ENCODE assay signal across 8 cellular contexts in the genomic region with DNA sequence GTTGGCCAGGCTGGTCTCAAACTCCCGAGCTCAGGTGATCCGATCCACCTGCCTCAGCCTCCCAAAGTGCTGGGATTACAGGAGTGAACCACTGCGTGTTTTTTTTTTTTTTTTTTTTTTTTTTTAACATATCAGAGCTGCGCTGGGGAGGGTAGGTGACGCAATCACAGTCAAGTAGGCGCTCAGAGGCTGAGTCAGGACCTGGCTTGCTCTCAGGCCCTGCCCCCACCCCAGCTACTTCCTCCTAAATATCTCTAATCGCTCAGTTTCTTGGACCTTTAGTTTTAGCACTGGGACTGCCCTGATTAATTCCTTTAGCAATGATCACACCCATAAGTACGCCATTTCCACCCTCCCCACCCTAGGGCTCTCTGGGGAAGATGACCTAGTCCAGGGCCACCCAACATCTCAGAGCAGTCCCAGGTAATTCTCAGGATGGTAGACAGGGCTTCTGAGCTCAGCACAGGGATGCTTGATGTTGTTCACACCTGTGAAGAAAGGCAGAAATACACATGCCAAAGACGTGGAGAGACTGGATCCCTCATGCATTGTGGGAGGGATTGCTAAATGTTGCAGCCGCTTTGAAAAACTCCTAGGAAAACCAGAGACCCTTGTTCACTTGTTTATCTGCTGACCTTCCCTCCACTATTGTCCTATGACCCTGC. TPM values are rescaled to one million over a fixed set of nuclear protein-coding genes. Genes with fewer than 3 reads are reported as not detected.
DNase-seq lines count a peak whose midpoint lies in the region; ATAC-seq and TF ChIP-seq lines count a peak whose summit lies in the region.

No MANE protein-coding gene starts in this region.

- ATAC-seq in foreskin keratinocyte (peak; percentile 84), GM18861 (IDR thresholded peaks at IDR 0.05; ENCODE audit: unreplicated experiment) (no peak)

- DNase-seq in AML-193 (lab: John Stamatoyannopoulos, UW): peak; percentile 57 to 71
- peak; percentile 14 for DNase-seq in NCI-H2171 treated with DMSO at 0.1 percent for 48 hours (lab: John Stamatoyannopoulos, UW)
- peak; percentile 24 for DNase-seq in activated T-cell treated with anti-CD3 and anti-CD28 coated beads for 4 hours
- peak; percentile 32 to 67 for DNase-seq in foreskin keratinocyte
- peak; percentile 10 for DNase-seq in smooth muscle cell of the brain vasculature (ENCODE audit: low read depth, low spot score)
- DNase-seq in HuH-7 (ENCODE audit: low spot score): no peak
- no peak for DNase-seq in NCI-H774 (lab: John Stamatoyannopoulos, UW)

- no peak overlapping the region for H3K27ac ChIP-seq in foreskin keratinocyte

- no peak for TF ChIP-seq CTCF in foreskin keratinocyte (conservative IDR thresholded peaks at IDR 0.05)

- H3K4me1 ChIP-seq in foreskin keratinocyte: peaks cover 4% of the 10 kb centered on the region

- no peaks in the 10 kb centered on the region for H3K27me3 ChIP-seq in foreskin keratinocyte

RNA-seq across cellular contexts. Expression of gene DDX3X, which starts 50.2 kb away (rescaled TPM):
- total RNA-seq in foreskin keratinocyte: 116 and 135 TPM in 2 replicates
- polyA plus RNA-seq in foreskin keratinocyte: 30.0 and 36.8 TPM in 2 replicates

Comparison
In these comparisons a context has a peak if more than half of its experiments do, and no peak if none do; other contexts are left out.
1. DNase-seq: peak in AML-193 (2 of 2), NCI-H2171 treated with DMSO at 0.1 percent for 48 hours (single experiment), activated T-cell treated with anti-CD3 and anti-CD28 coated beads for 4 hours (single experiment), foreskin keratinocyte (2 of 2) and smooth muscle cell of the brain vasculature (single experiment); none in HuH-7 (single experiment) and NCI-H774 (single experiment).